ENCODE assay signal across 15 cellular contexts in the genomic region with DNA sequence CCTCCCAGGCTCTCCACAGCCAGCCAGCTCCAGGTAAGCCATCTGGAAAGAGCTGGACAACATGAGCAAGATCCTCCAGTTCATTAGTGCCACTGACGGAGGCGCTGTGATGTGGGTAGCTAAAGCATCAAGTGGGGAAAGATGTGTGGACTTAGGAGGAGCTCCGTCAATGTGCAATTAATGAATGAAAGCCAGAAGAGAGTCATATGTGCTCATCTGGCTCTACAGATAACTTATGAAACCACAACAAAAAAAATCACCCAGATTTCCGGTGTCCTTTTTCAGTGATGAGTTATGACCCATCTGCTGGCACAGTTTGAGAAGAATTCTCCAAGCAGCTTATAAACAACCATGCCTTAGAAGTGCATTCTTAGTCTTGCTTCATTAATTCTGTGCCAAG.
DNase-seq lines count a peak whose midpoint lies in the region; ATAC-seq and TF ChIP-seq lines count a peak whose summit lies in the region.
"Had no signal": no experiment of that assay in that cellular context is flagged by ENCODE, and none has a peak within 500 bp of the region (broad histone marks: within the 10 kb centered on the region; RNA-seq: fewer than 3 reads in every experiment).

No MANE protein-coding gene starts in this region.

- ATAC-seq in gastrocnemius medialis: no peak

- TF ChIP-seq CTCF in astrocyte of the spinal cord (IDR thresholded peaks at IDR 0.05; ENCODE audit: low read depth, low read length): no peak
- no peak for TF ChIP-seq CTCF in gastrocnemius medialis (IDR thresholded peaks at IDR 0.05 in 4 of 5, conservative IDR thresholded peaks at IDR 0.05 in 1 of 5)

- H3K4me1 ChIP-seq in HAP-1 (no peaks in the 10 kb centered on the region), gastrocnemius medialis (no peaks in the 10 kb centered on the region)
- H3K4me1 ChIP-seq: left ventricle myocardium inferior, pancreas, upper lobe of left lung had no signal

- H3K27me3 ChIP-seq in MG63: no peaks in the 10 kb centered on the region
- no peaks in the 10 kb centered on the region for H3K27me3 ChIP-seq in HAP-1 (ENCODE audit: low read depth)
- H3K27me3 ChIP-seq in gastrocnemius medialis: no peaks in the 10 kb centered on the region
- H3K27me3 ChIP-seq: pancreas, upper lobe of left lung had no signal

- H3K4me3 ChIP-seq in MG63 (no peak overlapping the region), astrocyte of the spinal cord (ENCODE audit: low read depth, low read length) (no peak overlapping the region), HAP-1 (no peak overlapping the region), gastrocnemius medialis (no peak overlapping the region)
- H3K4me3 ChIP-seq: left ventricle myocardium inferior, pancreas, upper lobe of left lung had no signal

- H3K9me3 ChIP-seq in MG63: no peaks in the 10 kb centered on the region
- no peaks in the 10 kb centered on the region for H3K9me3 ChIP-seq in HAP-1
- no peaks in the 10 kb centered on the region for H3K9me3 ChIP-seq in gastrocnemius medialis
- H3K9me3 ChIP-seq: left ventricle myocardium inferior, pancreas, upper lobe of left lung had no signal

- no peak overlapping the region for H3K27ac ChIP-seq in gastrocnemius medialis
- H3K27ac ChIP-seq: HL-60, left ventricle myocardium inferior, pancreas, upper lobe of left lung had no signal

- H3K36me3 ChIP-seq in MG63: no peaks in the 10 kb centered on the region
- no peaks in the 10 kb centered on the region for H3K36me3 ChIP-seq in HAP-1 (replicated peaks)
- no peaks in the 10 kb centered on the region for H3K36me3 ChIP-seq in gastrocnemius medialis
- H3K36me3 ChIP-seq: left ventricle myocardium inferior, pancreas, upper lobe of left lung had no signal

- no peak for TF ChIP-seq POLR2A in gastrocnemius medialis (IDR thresholded peaks at IDR 0.05)

- DNase-seq in DMS53 treated with DMSO at 0.1 percent for 48 hours (lab: John Stamatoyannopoulos, UW; ENCODE audit: unreplicated experiment) (peak; percentile 70), MG63 (peak; percentile 66), astrocyte of the spinal cord (ENCODE audit: low read depth, low spot score) (peak; percentile 71), occipital lobe (lab: John Stamatoyannopoulos, UW) (peak; percentile 15), HAP-1 (ENCODE audit: low spot score in 2 of 2) (no peak), NCI-H1417 (lab: John Stamatoyannopoulos, UW) (no peak), activated gamma-delta T cell treated with Interleukin-2 at 50 U/mL for 16 hours (no peak), gastrocnemius medialis (no peak)
- DNase-seq: activated CD4-positive, alpha-beta T cell treated with anti-CD3 and anti-CD28 coated beads, Interleukin-2, amount 10 ng/mL, durations not matched to agents 7 days and 5 days; H9; left ventricle myocardium inferior; NCI-H187; pancreas; upper lobe of left lung had no signal

- in situ Hi-C loops in astrocyte of the spinal cord (cut with HindIII; ENCODE audit: low sequenced_read_pairs): no loop called here
- in situ Hi-C loops in HAP-1 (cut with MboI; ENCODE audit: low sequenced_read_pairs): loop anchor here (5.0 kb wide), 1 partner anchor 605 kb away; no protein-coding TSS in a partner anchor
- in situ Hi-C loops in gastrocnemius medialis (cut with MboI; ENCODE audit: low sequenced_read_pairs in 4 of 4): loop anchor here in 1 of 4 donors (10.0 kb wide), 1 partner anchor 598 kb away; no protein-coding TSS in a partner anchor

- intact Hi-C loops in gastrocnemius medialis (cut with DNase I; ENCODE audit: low total_unique reads): loop anchor here (10.0 kb wide), 1 partner anchor 598 kb away; no protein-coding TSS in a partner anchor

Comparison
In these comparisons a context has a peak if more than half of its experiments do, and no peak if none do; other contexts are left out.
1. DNase-seq: peak in DMS53 treated with DMSO at 0.1 percent for 48 hours (single experiment), MG63 (single experiment), astrocyte of the spinal cord (single experiment) and occipital lobe (single experiment); none in HAP-1 (0 of 2), NCI-H1417 (0 of 3), activated gamma-delta T cell treated with Interleukin-2 at 50 U/mL for 16 hours (single experiment) and gastrocnemius medialis (0 of 2).